ENCODE assay signal across 29 cellular contexts in the genomic region with DNA sequence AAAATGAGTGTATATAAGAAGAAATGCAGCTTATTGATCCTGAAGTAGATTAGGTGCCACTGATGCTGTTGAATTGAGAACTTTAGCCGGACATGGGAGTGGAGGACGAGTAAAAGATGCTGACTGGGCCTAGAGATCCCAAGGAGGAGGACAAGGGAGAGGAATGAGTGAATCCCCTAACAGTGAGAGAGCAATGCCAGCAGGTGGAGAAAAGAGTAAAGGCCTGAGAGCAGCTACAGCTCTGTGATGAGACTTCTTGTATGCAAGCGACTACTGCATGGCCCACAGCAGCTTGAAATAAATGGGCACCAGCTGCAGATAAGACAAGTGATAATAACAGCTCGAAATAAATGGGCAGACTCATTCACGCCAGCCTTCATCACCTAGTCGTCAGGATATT. TPM values are rescaled to one million over a fixed set of nuclear protein-coding genes. Genes with fewer than 3 reads are reported as not detected.
DNase-seq lines count a peak whose midpoint lies in the region; ATAC-seq and TF ChIP-seq lines count a peak whose summit lies in the region.
"Had no signal": no experiment of that assay in that cellular context is flagged by ENCODE, and none has a peak within 500 bp of the region (broad histone marks: within the 10 kb centered on the region; RNA-seq: fewer than 3 reads in every experiment).

No MANE protein-coding gene starts in this region.

- no peaks in the 10 kb centered on the region for H3K79me2 ChIP-seq in SK-N-SH (ENCODE audit: insufficient read depth)

- no peaks in the 10 kb centered on the region for H3F3A ChIP-seq in SK-N-SH (replicated peaks; ENCODE audit: insufficient read depth)

- H3K27ac ChIP-seq in SK-N-SH (ENCODE audit: low read depth in 2 of 2, low read length in 1 of 2): no peak overlapping the region
- H3K27ac ChIP-seq: breast epithelium, epithelial cell of prostate, lower lobe of right lung, Peyer's patch had no signal

- no peak overlapping the region for H3K4me3 Mint-ChIP-seq in WTC11
- H3K4me3 Mint-ChIP-seq: activated CD4-positive, alpha-beta memory T cell treated with anti-CD3 and anti-CD28 coated beads, Interleukin-2, amount 10 ng/mL, durations not matched to agents 7 days and 5 days; activated T-helper 17 cell treated with anti-CD3 and anti-CD28 coated beads, Interleukin-2, amount 50 U/mL, for 72 hours; HFFc6; IgD-negative memory B cell; natural killer cell; stimulated activated naive CD8-positive, alpha-beta T cell treated with anti-CD3 and anti-CD28 coated beads, Interleukin-15, Interleukin-2, amounts not matched to agents 100 ng/mL and 50 ng/mL, for 24 hours had no signal

- H3K36me3 Mint-ChIP-seq in WTC11: no peaks in the 10 kb centered on the region
- H3K36me3 Mint-ChIP-seq: IgD-negative memory B cell, natural killer cell had no signal

- H3K36me3 ChIP-seq in SK-N-SH (replicated peaks in 1 of 2; ENCODE audit: control insufficient read depth in 1 of 2, insufficient read depth in 2 of 2, low read length in 1 of 2): no peaks in the 10 kb centered on the region
- H3K36me3 ChIP-seq: breast epithelium, lower lobe of right lung, Peyer's patch had no signal

- ATAC-seq in SK-N-SH treated with all-trans-retinoic acid at 6 μM for 48 hours: no peak
- ATAC-seq in WTC11: peak; percentile 69
- ATAC-seq in HG03135 (IDR thresholded peaks at IDR 0.05; ENCODE audit: unreplicated experiment): no peak
- ATAC-seq: activated T-helper 17 cell treated with anti-CD3 and anti-CD28 coated beads, Interleukin-2, amount 50 U/mL, for 72 hours; lower lobe of right lung; natural killer cell had no signal

- H3K27me3 Mint-ChIP-seq in WTC11 (ENCODE audit: low read depth): no peaks in the 10 kb centered on the region
- H3K27me3 Mint-ChIP-seq: activated CD4-positive, alpha-beta memory T cell treated with anti-CD3 and anti-CD28 coated beads, Interleukin-2, amount 10 ng/mL, durations not matched to agents 7 days and 5 days; activated T-helper 17 cell treated with anti-CD3 and anti-CD28 coated beads, Interleukin-2, amount 50 U/mL, for 72 hours; IgD-negative memory B cell; stimulated activated naive CD8-positive, alpha-beta T cell treated with anti-CD3 and anti-CD28 coated beads, Interleukin-15, Interleukin-2, amounts not matched to agents 100 ng/mL and 50 ng/mL, for 24 hours had no signal

- 0 out of 2 replicates have a peak, but pooled peaks have one; percentile 17 for TF ChIP-seq RAD21 in SK-N-SH (IDR thresholded peaks at IDR 0.05; ENCODE audit: low read length)

- no peaks in the 10 kb centered on the region for H3K9me3 ChIP-seq in SK-N-SH
- H3K9me3 ChIP-seq: breast epithelium, lower lobe of right lung, Peyer's patch had no signal

- H3K4me1 ChIP-seq in SK-N-SH (ENCODE audit: control insufficient read depth in 1 of 2, insufficient read depth in 2 of 2, low read depth in 1 of 2, low read length in 1 of 2): peaks cover 0 to 3% of the 10 kb centered on the region in 2 experiments; a peak in 1 of 4 replicates
- H3K4me1 ChIP-seq: lower lobe of right lung, Peyer's patch had no signal

- H4K20me1 ChIP-seq in SK-N-SH (ENCODE audit: insufficient read depth): no peaks in the 10 kb centered on the region

- H3K4me1 Mint-ChIP-seq in WTC11: no peaks in the 10 kb centered on the region
- H3K4me1 Mint-ChIP-seq: activated CD4-positive, alpha-beta memory T cell treated with anti-CD3 and anti-CD28 coated beads, Interleukin-2, amount 10 ng/mL, durations not matched to agents 7 days and 5 days; activated T-helper 17 cell treated with anti-CD3 and anti-CD28 coated beads, Interleukin-2, amount 50 U/mL, for 72 hours; IgD-negative memory B cell; natural killer cell had no signal

- no peak for TF ChIP-seq EP300 in SK-N-SH (IDR thresholded peaks at IDR 0.05; ENCODE audit: borderline replicate concordance in 1 of 2, low read depth in 1 of 2, low read length in 1 of 2)

- H3K9me3 Mint-ChIP-seq in WTC11: peaks cover 7% of the 10 kb centered on the region
- H3K9me3 Mint-ChIP-seq: activated CD4-positive, alpha-beta memory T cell treated with anti-CD3 and anti-CD28 coated beads, Interleukin-2, amount 10 ng/mL, durations not matched to agents 7 days and 5 days; activated T-helper 17 cell treated with anti-CD3 and anti-CD28 coated beads, Interleukin-2, amount 50 U/mL, for 72 hours; HFFc6; IgD-negative memory B cell; natural killer cell; stimulated activated naive CD8-positive, alpha-beta T cell treated with anti-CD3 and anti-CD28 coated beads, Interleukin-15, Interleukin-2, amounts not matched to agents 100 ng/mL and 50 ng/mL, for 24 hours had no signal

- H3K27ac Mint-ChIP-seq in WTC11: no peak overlapping the region; the same call in 1 of the 2 replicates
- H3K27ac Mint-ChIP-seq: activated CD4-positive, alpha-beta memory T cell treated with anti-CD3 and anti-CD28 coated beads, Interleukin-2, amount 10 ng/mL, durations not matched to agents 7 days and 5 days; activated T-helper 17 cell treated with anti-CD3 and anti-CD28 coated beads, Interleukin-2, amount 50 U/mL, for 72 hours; HFFc6; natural killer cell; stimulated activated naive CD8-positive, alpha-beta T cell treated with anti-CD3 and anti-CD28 coated beads, Interleukin-15, Interleukin-2, amounts not matched to agents 100 ng/mL and 50 ng/mL, for 24 hours had no signal

- H3K27me3 ChIP-seq in SK-N-SH (ENCODE audit: insufficient read depth): no peaks in the 10 kb centered on the region
- H3K27me3 ChIP-seq: breast epithelium, Peyer's patch had no signal

- no peak overlapping the region for H2AFZ ChIP-seq in SK-N-SH (ENCODE audit: low read depth)

- no peak overlapping the region for H3K4me2 ChIP-seq in SK-N-SH

- no peaks in the 10 kb centered on the region for H3K9me2 ChIP-seq in SK-N-SH

- DNase-seq in SK-N-SH: no peak
- DNase-seq in NCI-H82 (lab: John Stamatoyannopoulos, UW): peak; percentile 48
- DNase-seq in WTC11 (ENCODE audit: low spot score): no peak
- no peak for DNase-seq in stimulated activated CD4-positive, alpha-beta T cell treated with anti-CD3 and anti-CD28 coated beads, Interleukin-12 subunit alpha, Interleukin-12 subunit beta, amount 100 ng/mL, for 4 hours
- DNase-seq in CD1c-positive myeloid dendritic cell (ENCODE audit: extremely low spot score): no peak
- no peak for DNase-seq in HuH-7.5 (ENCODE audit: low spot score)
- DNase-seq: activated CD4-positive, alpha-beta memory T cell treated with anti-CD3 and anti-CD28 coated beads, Interleukin-2, amount 10 ng/mL, durations not matched to agents 7 days and 5 days; activated CD4-positive, CD25-positive, alpha-beta regulatory T cell treated with anti-CD3 and anti-CD28 coated beads, Interleukin-2, amount 50 U/mL, for 72 hours; activated CD8-positive, alpha-beta memory T cell treated with anti-CD3 and anti-CD28 coated beads, Interleukin-2, amount 50 U/mL, for 48 hours; activated naive CD4-positive, alpha-beta T cell treated with anti-CD3 and anti-CD28 coated beads, Interleukin-2, amount 50 U/mL, for 16 hours; DMS79 treated with DMSO at 0.1 percent for 48 hours; effector CD4-positive, alpha-beta T cell; HFFc6; kidney glomerular epithelial cell; lower lobe of right lung; natural killer cell; NCI-H1105 treated with DMSO at 0.1 percent for 48 hours; NCI-H2029 treated with DMSO at 0.1 percent for 48 hours; NK-92 treated with Interleukin-12 subunit alpha and Interleukin-12 subunit beta, amount 100 ng/mL, for 24 hours; Peyer's patch; SIG-M5; T-helper 1 cell had no signal

- CTCF ChIA-PET in SK-N-SH (lab: Yijun Ruan, JAX) (interaction anchor here (0.6 to 1.8 kb wide), 5 partner anchors 14 to 257 kb away, joined by 3 to 7 read pairs (median 4); no protein-coding TSS in a partner anchor), WTC11 (lab: Charles Lee) (interaction anchor here (0.6 to 1.1 kb wide), 6 partner anchors 9 to 892 kb away, joined by 3 to 6 read pairs (median 4); no protein-coding TSS in a partner anchor)

- POLR2A ChIA-PET in SK-N-SH (lab: Yijun Ruan, JAX) (interaction anchor here (0.9 kb wide), 1 partner anchor 48 kb away, joined by 3 read pairs; no protein-coding TSS in a partner anchor), WTC11 (lab: Charles Lee) (no interaction called here)

- WGBS in SK-N-SH (ENCODE audit: low lambda C conversion rate): 87% methylated on average over 6 of the region's 6 CpGs

- H3K4me3 ChIP-seq in SK-N-SH (ENCODE audit: low read depth in 2 of 2, low read length in 1 of 2): no peak overlapping the region
- H3K4me3 ChIP-seq: breast epithelium, lower lobe of right lung, Peyer's patch had no signal

- TF ChIP-seq CTCF in SK-N-SH (IDR thresholded peaks at IDR 0.05) (no peak), WTC11 (IDR thresholded peaks at IDR 0.05) (no peak)

- H3K9ac ChIP-seq in SK-N-SH: no peak overlapping the region

TF ChIP-seq in SK-N-SH, 30 proteins besides CTCF, POLR2A, EP300 and RAD21 (continues in another document):
- no peak for TF ChIP-seq CHD2 (IDR thresholded peaks at IDR 0.05; ENCODE audit: low read length, partially characterized antibody)
- no peak for TF ChIP-seq FOXJ3 (CRISPR knock-in tag; IDR thresholded peaks at IDR 0.05)
- TF ChIP-seq TAF1 (IDR thresholded peaks at IDR 0.05; ENCODE audit: borderline replicate concordance, low read depth, low read length): no peak
- TF ChIP-seq EZH2phosphoT487 (IDR thresholded peaks at IDR 0.05; ENCODE audit: borderline replicate concordance, low read depth): no peak
- no peak for TF ChIP-seq GATA2 (CRISPR knock-in tag; IDR thresholded peaks at IDR 0.05)
- TF ChIP-seq FOSL2 (IDR thresholded peaks at IDR 0.05; ENCODE audit: borderline replicate concordance, low read depth): no peak

TF ChIP-seq in SK-N-SH treated with all-trans-retinoic acid at 6 μM for 48 hours, 23 proteins besides CTCF, POLR2A, EP300 and RAD21 (continues in another document):
- TF ChIP-seq BACH2 (CRISPR knock-in tag; IDR thresholded peaks at IDR 0.05; ENCODE audit: borderline replicate concordance) (no peak), TOX (CRISPR knock-in tag; IDR thresholded peaks at IDR 0.05; ENCODE audit: borderline replicate concordance) (no peak), PPARA (CRISPR knock-in tag; IDR thresholded peaks at IDR 0.05; ENCODE audit: borderline replicate concordance) (no peak)

TF ChIP-seq in WTC11, 78 proteins besides CTCF, POLR2A, EP300 and RAD21 (continues in another document):
- TF ChIP-seq HMGA2 (CRISPR knock-in tag; IDR thresholded peaks at IDR 0.05): no peak
- no peak for TF ChIP-seq MYBL2 (CRISPR knock-in tag; IDR thresholded peaks at IDR 0.05)
- TF ChIP-seq E2F5 (CRISPR knock-in tag; IDR thresholded peaks at IDR 0.05): no peak
- no peak for TF ChIP-seq CREM (CRISPR knock-in tag; IDR thresholded peaks at IDR 0.05)

RNA-seq across cellular contexts. Expression of gene JMY, which starts 44.5 kb away (rescaled TPM):
- 1.7 and 1.9 TPM in 2 replicates for polyA plus RNA-seq in SK-N-SH (2012; rRNA removed)
- 2.6 and 3.1 TPM in 2 replicates for polyA plus RNA-seq in SK-N-SH (2012; cell fraction: cytosol; rRNA removed)
- polyA plus RNA-seq in SK-N-SH (2012; cell fraction: nucleus; rRNA removed): 2.5 and 4.4 TPM in 2 replicates
- total RNA-seq in WTC11 (2021): 12.4 to 12.5 TPM (median 12.4 TPM) in 3 replicates
